In the genomic region with DNA sequence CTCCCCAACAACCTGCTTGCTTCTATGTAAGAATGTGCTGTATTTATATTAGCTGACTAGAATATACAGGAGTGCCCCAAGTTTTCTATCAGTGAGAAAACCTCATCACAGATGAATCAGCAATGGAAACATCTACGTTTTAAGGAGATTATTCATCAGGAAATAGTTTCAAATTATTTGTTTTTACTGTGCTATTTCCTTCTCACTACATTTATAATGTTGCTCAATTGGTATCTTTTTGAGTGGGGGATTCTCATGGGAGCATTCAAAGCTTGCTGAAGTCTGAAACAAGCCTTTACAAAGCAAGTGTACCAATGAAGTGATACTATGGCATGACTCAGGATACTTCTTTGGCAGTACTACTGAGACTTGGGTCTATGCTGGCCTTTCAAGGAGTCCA, we compare ENCODE assay signal across 16 cellular contexts.
DNase-seq lines count a peak whose midpoint lies in the region; ATAC-seq and TF ChIP-seq lines count a peak whose summit lies in the region.
"Had no signal": no experiment of that assay in that cellular context is flagged by ENCODE, and none has a peak within 500 bp of the region (broad histone marks: within the 10 kb centered on the region; RNA-seq: fewer than 3 reads in every experiment).

No MANE protein-coding gene starts in this region.

- no peaks in the 10 kb centered on the region for H3K9me2 ChIP-seq in GM23248 (ENCODE audit: insufficient read depth)

- H3K27ac ChIP-seq in GM23248 (peak overlapping the region; percentile 89), coronary artery (no peak overlapping the region), lower lobe of right lung (no peak overlapping the region), mesendoderm (ENCODE audit: low read depth, low read length) (no peak overlapping the region)
- H3K27ac ChIP-seq: C4-2B, SK-N-MC, vagina had no signal

- TF ChIP-seq CTCF in AG04449 (IDR thresholded peaks at IDR 0.05; ENCODE audit: insufficient read depth, low read length, missing control alignments) (no peak), fibroblast of villous mesenchyme (IDR thresholded peaks at IDR 0.05; ENCODE audit: insufficient read depth, low read depth, low read length) (no peak), coronary artery (IDR thresholded peaks at IDR 0.05) (no peak), lower lobe of right lung (IDR thresholded peaks at IDR 0.05) (no peak)

- H2AFZ ChIP-seq in GM23248, result no peak overlapping the region

- H3K4me1 ChIP-seq in GM23248 (ENCODE audit: insufficient read depth), result peaks cover 70% of the 10 kb centered on the region
- no peaks in the 10 kb centered on the region for H3K4me1 ChIP-seq in lower lobe of right lung
- no peaks in the 10 kb centered on the region for H3K4me1 ChIP-seq in mesendoderm (ENCODE audit: control insufficient read depth, low read depth, low read length)
- H3K4me1 ChIP-seq: vagina had no signal

- in situ Hi-C loops in GM23248 (cut with MboI), result no loop called here

- no peak for ATAC-seq in lower lobe of right lung
- ATAC-seq: stimulated activated naive CD8-positive, alpha-beta T cell treated with anti-CD3 and anti-CD28 coated beads, Interleukin-15, Interleukin-2, amounts not matched to agents 100 U/mL and 50 U/mL, for 24 hours; WTC11 had no signal

- no peak overlapping the region for H2BK120ac ChIP-seq in mesendoderm (ENCODE audit: low read depth, low read length)

- peak overlapping the region; percentile 38; the same call in 1 of the 2 replicates for H3K9ac ChIP-seq in GM23248
- no peak overlapping the region for H3K9ac ChIP-seq in mesendoderm (ENCODE audit: low read length)

- H2AK5ac ChIP-seq in mesendoderm (ENCODE audit: low read length), result no peak overlapping the region

- H4K5ac ChIP-seq in mesendoderm (ENCODE audit: low read length), result no peak overlapping the region

- intact Hi-C loops in lower lobe of right lung (cut with DNase I), result no loop called here

- H3K23ac ChIP-seq in mesendoderm (ENCODE audit: low read length), result no peak overlapping the region

- H3K79me1 ChIP-seq in mesendoderm (ENCODE audit: low read length), result no peaks in the 10 kb centered on the region

- no peak overlapping the region for H3K4ac ChIP-seq in mesendoderm (ENCODE audit: low read depth, low read length)

- DNase-seq in AG04449 (ENCODE audit: low read depth, low spot score), result peak; percentile 95
- DNase-seq in GM23248, result peak; percentile 89
- peak; percentile 63 for DNase-seq in amniotic epithelial cell (ENCODE audit: low read depth)
- DNase-seq in fibroblast of villous mesenchyme (ENCODE audit: low read depth), result peak; percentile 35
- DNase-seq in coronary artery (ENCODE audit: low spot score), result no peak
- no peak for DNase-seq in lower lobe of right lung
- no peak for DNase-seq in mesendoderm
- no peak for DNase-seq in inferior parietal cortex (ENCODE audit: extremely low spot score)
- DNase-seq: activated CD8-positive, alpha-beta memory T cell treated with anti-CD3 and anti-CD28 coated beads, Interleukin-2, amount 50 U/mL, for 4 hours; activated naive CD8-positive, alpha-beta T cell treated with anti-CD3 and anti-CD28 coated beads, Interleukin-2, amount 10 ng/mL, durations not matched to agents 7 days and 5 days; naive B cell; stimulated activated naive CD8-positive, alpha-beta T cell treated with anti-CD3 and anti-CD28 coated beads, Interleukin-15, Interleukin-2, amounts not matched to agents 100 U/mL and 50 U/mL, for 24 hours had no signal

- no peaks in the 10 kb centered on the region for H3K9me3 ChIP-seq in GM23248 (ENCODE audit: low read depth)
- H3K9me3 ChIP-seq in lower lobe of right lung, result no peaks in the 10 kb centered on the region
- H3K9me3 ChIP-seq: vagina had no signal

- CTCF ChIA-PET in AG04449 (lab: Yijun Ruan, JAX), result no interaction called here

- H4K20me1 ChIP-seq in GM23248 (ENCODE audit: insufficient read depth), result no peaks in the 10 kb centered on the region

- peak overlapping the region; percentile 51 for H3K4me2 ChIP-seq in GM23248 (ENCODE audit: unreplicated experiment)
- H3K4me2 ChIP-seq in mesendoderm (ENCODE audit: low read length), result no peak overlapping the region

- no peak overlapping the region for H2BK5ac ChIP-seq in mesendoderm (ENCODE audit: low read length)

- POLR2A ChIA-PET in AG04449 (lab: Yijun Ruan, JAX), result interaction anchor here (0.8 to 1.1 kb wide), 2 partner anchors 74 to 76 kb away, joined by 3 to 4 read pairs; no protein-coding TSS in a partner anchor

- H3K4me3 ChIP-seq in AG04449 (ENCODE audit: low read depth, low read length) (no peak overlapping the region), GM23248 (0 out of 2 replicates have a peak overlapping the region, but pooled peaks have one; percentile 5), fibroblast of villous mesenchyme (ENCODE audit: low read depth, low read length) (no peak overlapping the region), coronary artery (no peak overlapping the region), lower lobe of right lung (no peak overlapping the region), mesendoderm (ENCODE audit: low read length) (no peak overlapping the region)
- H3K4me3 ChIP-seq: SK-N-MC, vagina had no signal

- no peaks in the 10 kb centered on the region for H3K27me3 ChIP-seq in GM23248 (replicated peaks; ENCODE audit: insufficient read depth)
- H3K27me3 ChIP-seq in lower lobe of right lung (ENCODE audit: low read depth), result no peaks in the 10 kb centered on the region
- no peaks in the 10 kb centered on the region for H3K27me3 ChIP-seq in mesendoderm (ENCODE audit: insufficient read depth, low read length, poor library complexity)
- H3K27me3 ChIP-seq: vagina had no signal

- WGBS in GM23248 (ENCODE audit: low coverage in 1 of 2, low lambda C conversion rate in 2 of 2, missing lambda C conversion rate in 2 of 2), 2 experiments, result 0 to 3% methylated on average over 1 of the region's 1 CpG
- WGBS in mesendoderm (ENCODE audit: extremely low coverage, insufficient coverage, low lambda C conversion rate), result no CpG with 5 or more reads among the region's 1 CpG

- no peak overlapping the region for H3K18ac ChIP-seq in mesendoderm (ENCODE audit: low read length)

- no peaks in the 10 kb centered on the region for H3K79me2 ChIP-seq in GM23248 (ENCODE audit: insufficient read depth)
- H3K79me2 ChIP-seq in mesendoderm (ENCODE audit: control insufficient read depth, insufficient read depth, low read length), result no peaks in the 10 kb centered on the region

- no peak overlapping the region for H4K8ac ChIP-seq in mesendoderm (ENCODE audit: low read depth, low read length)

- H3K56ac ChIP-seq in mesendoderm (ENCODE audit: low read length), result no peak overlapping the region

- no peak overlapping the region for H2BK15ac ChIP-seq in mesendoderm (replicated peaks; ENCODE audit: low read depth)

- H3F3A ChIP-seq in GM23248 (ENCODE audit: insufficient read depth), result peaks cover 43% of the 10 kb centered on the region

- no peaks in the 10 kb centered on the region for H3K36me3 ChIP-seq in GM23248 (ENCODE audit: low read depth)
- no peaks in the 10 kb centered on the region for H3K36me3 ChIP-seq in lower lobe of right lung
- H3K36me3 ChIP-seq in mesendoderm (ENCODE audit: control insufficient read depth, insufficient read depth, low read length), result no peaks in the 10 kb centered on the region
- H3K36me3 ChIP-seq: vagina had no signal

Comparison
In these comparisons a context has a peak if more than half of its experiments do, and no peak if none do; other contexts are left out.
1. DNase-seq: peak in AG04449 (single experiment), GM23248 (single experiment), amniotic epithelial cell (single experiment) and fibroblast of villous mesenchyme (single experiment); none in coronary artery (single experiment), lower lobe of right lung (single experiment), mesendoderm (single experiment) and inferior parietal cortex (single experiment).